Comparison of ENCODE assay signal across 8 cellular contexts in the genomic region with DNA sequence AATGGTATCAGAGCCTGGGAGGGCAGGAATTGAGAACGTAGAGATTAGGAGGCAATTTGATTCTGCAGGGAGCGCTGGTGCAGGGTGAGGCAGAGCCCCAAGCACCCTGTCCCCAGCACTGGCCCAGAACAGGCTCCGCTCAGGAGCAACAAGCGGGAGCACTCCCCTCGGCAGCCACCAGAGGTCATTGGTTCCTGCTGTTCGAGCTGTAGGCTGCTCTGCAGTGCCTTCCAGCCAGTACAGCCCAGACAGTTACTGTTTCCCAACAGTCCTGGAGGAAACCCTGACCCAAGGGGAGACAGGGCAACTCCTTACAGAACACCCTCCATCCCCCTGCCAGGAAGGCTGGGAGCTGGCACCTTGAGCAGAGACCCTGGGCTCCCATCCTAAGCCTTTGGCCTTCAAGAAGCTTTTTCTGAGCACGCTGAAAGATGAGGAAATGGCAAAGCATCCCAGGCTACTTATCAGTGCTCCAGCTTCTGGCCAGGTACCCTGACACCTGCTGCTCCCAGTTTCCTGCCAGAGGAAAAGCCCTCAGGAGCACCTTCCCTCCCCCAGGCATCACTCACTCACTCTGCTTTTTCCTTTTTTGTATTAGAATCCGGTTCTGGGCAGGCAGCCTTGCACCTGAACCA.
DNase-seq lines count a peak whose midpoint lies in the region; ATAC-seq and TF ChIP-seq lines count a peak whose summit lies in the region.

No MANE protein-coding gene starts in this region.

- H3K4me1 Mint-ChIP-seq in GM23338: peaks cover 88% of the 10 kb centered on the region
- peaks cover 10% of the 10 kb centered on the region for H3K4me1 Mint-ChIP-seq in activated naive CD4-positive, alpha-beta T cell treated with anti-CD3 and anti-CD28 coated beads for 36 hours (ENCODE audit: low read depth)

- H3K9ac ChIP-seq in DND-41 (ENCODE audit: low read depth, low read length): no peak overlapping the region

- H3K9me3 Mint-ChIP-seq in GM23338: no peaks in the 10 kb centered on the region
- H3K9me3 Mint-ChIP-seq in activated naive CD4-positive, alpha-beta T cell treated with anti-CD3 and anti-CD28 coated beads for 36 hours: no peaks in the 10 kb centered on the region

- H3K4me1 ChIP-seq in DND-41 (ENCODE audit: insufficient read depth, low read length) (no peaks in the 10 kb centered on the region), GM23338 (ENCODE audit: insufficient read depth) (peaks cover 74% of the 10 kb centered on the region), prostate gland (replicated peaks) (peaks cover 10% of the 10 kb centered on the region)

- H3K4me3 Mint-ChIP-seq in GM23338: peak overlapping the region; percentile 40; the same call in 2 of the 3 replicates
- H3K4me3 Mint-ChIP-seq in activated naive CD4-positive, alpha-beta T cell treated with anti-CD3 and anti-CD28 coated beads for 36 hours: no peak overlapping the region

- no peaks in the 10 kb centered on the region for H3K79me2 ChIP-seq in DND-41 (ENCODE audit: insufficient read depth, low read length)
- peaks cover 3% of the 10 kb centered on the region for H3K79me2 ChIP-seq in GM23338 (replicated peaks; ENCODE audit: insufficient read depth)

- intact Hi-C loops in activated naive CD4-positive, alpha-beta T cell treated with anti-CD3 and anti-CD28 coated beads for 36 hours (cut with micrococcal nuclease): loop anchor here (1.0 to 5.0 kb wide), 4 partner anchors 224 to 515 kb away; a partner anchor contains a TSS
- intact Hi-C loops in head of caudate nucleus (cut with DNase I): loop anchor here (5.0 kb wide), 1 partner anchor 390 kb away; no protein-coding TSS in a partner anchor
- intact Hi-C loops in prostate gland (cut with DNase I): loop anchor here (2.0 to 10.0 kb wide), 4 partner anchors 102 to 390 kb away; a partner anchor contains a TSS

- TF ChIP-seq POLR2A in prostate gland (IDR thresholded peaks at IDR 0.05): no peak

- 26% methylated on average over 8 of the region's 8 CpGs for WGBS in prostate gland

- no peaks in the 10 kb centered on the region for H3K9me2 ChIP-seq in GM23338 (ENCODE audit: insufficient read depth)

- H3K9me3 ChIP-seq in DND-41 (ENCODE audit: insufficient read depth, low read length, severe bottlenecking) (no peaks in the 10 kb centered on the region), MG63 (no peaks in the 10 kb centered on the region), prostate gland (no peaks in the 10 kb centered on the region)

- H3K36me3 Mint-ChIP-seq in GM23338 (ENCODE audit: low read depth): peaks cover 33% of the 10 kb centered on the region
- H3K36me3 Mint-ChIP-seq in activated naive CD4-positive, alpha-beta T cell treated with anti-CD3 and anti-CD28 coated beads for 36 hours (ENCODE audit: low read depth): peaks cover 4% of the 10 kb centered on the region

- H3K27me3 ChIP-seq in DND-41 (ENCODE audit: insufficient read depth, low read length, poor library complexity) (no peaks in the 10 kb centered on the region), GM23338 (ENCODE audit: insufficient read depth) (no peaks in the 10 kb centered on the region), MG63 (no peaks in the 10 kb centered on the region), prostate gland (replicated peaks; ENCODE audit: insufficient read depth) (no peaks in the 10 kb centered on the region)

- TF ChIP-seq CTCF in DND-41 (IDR thresholded peaks at IDR 0.05; ENCODE audit: borderline replicate concordance, extremely low read depth, low read length, poor library complexity, severe bottlenecking) (peak; percentile 92), GM23338 (conservative IDR thresholded peaks at IDR 0.05; ENCODE audit: low read depth in 2 of 2) (peak; percentile 78 to 93), prostate gland (IDR thresholded peaks at IDR 0.05) (peak in 3 of 4 experiments; percentile 66 to 82 (median 79))

- H3K27ac Mint-ChIP-seq in GM23338: peak overlapping the region; percentile 68
- H3K27ac Mint-ChIP-seq in activated naive CD4-positive, alpha-beta T cell treated with anti-CD3 and anti-CD28 coated beads for 36 hours: no peak overlapping the region

- peaks cover 73% of the 10 kb centered on the region for H4K20me1 ChIP-seq in DND-41 (ENCODE audit: insufficient read depth, low read length)
- no peaks in the 10 kb centered on the region for H4K20me1 ChIP-seq in GM23338 (replicated peaks; ENCODE audit: insufficient read depth)

- DNase-seq in DND-41: peak; percentile 77
- peak; percentile 92 for DNase-seq in GM23338 (ENCODE audit: low spot score)
- peak; percentile 56 for DNase-seq in MG63
- peak; percentile 77 for DNase-seq in SK-N-DZ (ENCODE audit: low spot score)
- peak; percentile 79 for DNase-seq in activated naive CD4-positive, alpha-beta T cell treated with anti-CD3 and anti-CD28 coated beads for 36 hours
- peak; percentile 64 to 92 (median 86) for DNase-seq in head of caudate nucleus
- peak; percentile 63 for DNase-seq in prostate gland (ENCODE audit: low spot score)
- DNase-seq in KG1 (lab: John Stamatoyannopoulos, UW): no peak

- H3K4me2 ChIP-seq in DND-41 (ENCODE audit: insufficient read depth, low read length): no peak overlapping the region
- H3K4me2 ChIP-seq in GM23338: peak overlapping the region; percentile 67

- H3K4me3 ChIP-seq in DND-41 (ENCODE audit: low read depth in 1 of 2, low read length in 2 of 2): no peak overlapping the region
- peak overlapping the region; percentile 25; the same call in 1 of the 2 replicates for H3K4me3 ChIP-seq in GM23338
- H3K4me3 ChIP-seq in MG63: no peak overlapping the region
- no peak overlapping the region for H3K4me3 ChIP-seq in prostate gland

- H3F3A ChIP-seq in GM23338 (replicated peaks; ENCODE audit: low read depth): peaks cover 40% of the 10 kb centered on the region

- peaks cover 22% of the 10 kb centered on the region for H3K27me3 Mint-ChIP-seq in GM23338 (ENCODE audit: insufficient read depth, low read depth, poor library complexity)
- no peaks in the 10 kb centered on the region for H3K27me3 Mint-ChIP-seq in activated naive CD4-positive, alpha-beta T cell treated with anti-CD3 and anti-CD28 coated beads for 36 hours (ENCODE audit: low read depth)

- H3K27ac ChIP-seq in DND-41 (ENCODE audit: low read length) (no peak overlapping the region), GM23338 (ENCODE audit: low read depth) (peak overlapping the region; percentile 85), prostate gland (no peak overlapping the region)

- CTCF ChIA-PET in activated naive CD4-positive, alpha-beta T cell treated with anti-CD3 and anti-CD28 coated beads for 36 hours (lab: Charles Lee): interaction anchor here (0.5 to 3.6 kb wide), 17 partner anchors 9 to 394 kb away, joined by 3 to 15 read pairs (median 3); no protein-coding TSS in a partner anchor

- H2AFZ ChIP-seq in DND-41 (ENCODE audit: low read depth, low read length): no peak overlapping the region
- H2AFZ ChIP-seq in GM23338: no peak overlapping the region

- H3K36me3 ChIP-seq in DND-41 (ENCODE audit: insufficient read depth, low read length) (peaks cover 72% of the 10 kb centered on the region), GM23338 (ENCODE audit: insufficient read depth) (peaks cover 7% of the 10 kb centered on the region; the same call in 1 of the 2 replicates), MG63 (no peaks in the 10 kb centered on the region), prostate gland (no peaks in the 10 kb centered on the region)

- ATAC-seq in DND-41 (ENCODE audit: insufficient read depth, low read depth) (peak; percentile 97), GM23338 (peak; percentile 84)

TF ChIP-seq in GM23338, 12 proteins besides CTCF, POLR2A, EP300 and RAD21:
- TF ChIP-seq CREB1 (CRISPR knock-in tag; IDR thresholded peaks at IDR 0.05; ENCODE audit: low read depth): no peak
- TF ChIP-seq, protein P1, sequence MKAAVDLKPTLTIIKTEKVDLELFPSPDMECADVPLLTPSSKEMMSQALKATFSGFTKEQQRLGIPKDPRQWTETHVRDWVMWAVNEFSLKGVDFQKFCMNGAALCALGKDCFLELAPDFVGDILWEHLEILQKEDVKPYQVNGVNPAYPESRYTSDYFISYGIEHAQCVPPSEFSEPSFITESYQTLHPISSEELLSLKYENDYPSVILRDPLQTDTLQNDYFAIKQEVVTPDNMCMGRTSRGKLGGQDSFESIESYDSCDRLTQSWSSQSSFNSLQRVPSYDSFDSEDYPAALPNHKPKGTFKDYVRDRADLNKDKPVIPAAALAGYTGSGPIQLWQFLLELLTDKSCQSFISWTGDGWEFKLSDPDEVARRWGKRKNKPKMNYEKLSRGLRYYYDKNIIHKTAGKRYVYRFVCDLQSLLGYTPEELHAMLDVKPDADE (IDR thresholded peaks at IDR 0.05): peak; percentile 30; the same call in 1 of the 2 replicates
